ENCODE assay signal across 13 cellular contexts in the genomic region with DNA sequence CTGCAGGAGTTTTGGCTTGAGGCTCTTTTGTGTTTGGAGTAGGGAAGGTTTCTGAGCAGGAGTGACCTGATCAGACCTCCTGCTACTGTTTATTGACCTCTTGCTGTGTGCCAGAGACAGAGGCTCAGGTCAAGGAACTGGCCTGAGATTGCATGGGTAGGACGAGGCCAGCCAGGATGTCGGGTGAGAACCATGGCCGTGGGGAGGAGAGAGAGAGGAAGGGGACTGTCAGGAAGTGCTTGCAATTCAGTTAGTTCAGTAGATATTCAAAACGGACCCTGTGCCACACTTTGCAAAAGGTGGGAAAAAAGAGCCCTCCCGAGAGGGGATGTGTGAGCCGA. TPM values are rescaled to one million over a fixed set of nuclear protein-coding genes. Genes with fewer than 3 reads are reported as not detected.
DNase-seq lines count a peak whose midpoint lies in the region; ATAC-seq and TF ChIP-seq lines count a peak whose summit lies in the region.
"Had no signal": no experiment of that assay in that cellular context is flagged by ENCODE, and none has a peak within 500 bp of the region (broad histone marks: within the 10 kb centered on the region; RNA-seq: fewer than 3 reads in every experiment).

No MANE protein-coding gene starts in this region.

- POLR2A ChIA-PET in CD4-positive, alpha-beta memory T cell (lab: Charles Lee; ENCODE audit: partially characterized antibody), result interaction anchor here (1.0 to 4.3 kb wide), 4 partner anchors 14 to 45 kb away, joined by 3 to 23 read pairs (median 12); a partner anchor contains a TSS
- POLR2A ChIA-PET in activated naive CD8-positive, alpha-beta T cell treated with anti-CD3 and anti-CD28 coated beads, Interleukin-2, amount 10 ng/mL, durations not matched to agents 7 days and 5 days (lab: Charles Lee), result interaction anchor here (1.8 to 6.3 kb wide), 2 partner anchors 13 to 14 kb away, joined by 7 to 64 read pairs; a partner anchor contains a TSS

- H3K4me1 Mint-ChIP-seq in CD4-positive, alpha-beta memory T cell, result peaks cover 45 to 80% (median 58%) of the 10 kb centered on the region in 4 donors
- H3K4me1 Mint-ChIP-seq in GM23338, result peaks cover 27% of the 10 kb centered on the region
- H3K4me1 Mint-ChIP-seq in activated naive CD8-positive, alpha-beta T cell treated with anti-CD3 and anti-CD28 coated beads, Interleukin-2, amount 10 ng/mL, durations not matched to agents 7 days and 5 days, result peaks cover 48% of the 10 kb centered on the region
- peaks cover 64 to 94% (median 89%) of the 10 kb centered on the region in 3 donors for H3K4me1 Mint-ChIP-seq in naive B cell

- H3K27me3 ChIP-seq in CD4-positive, alpha-beta memory T cell (ENCODE audit: insufficient read depth, low read length), result no peaks in the 10 kb centered on the region
- H3K27me3 ChIP-seq in GM23338 (ENCODE audit: insufficient read depth) (no peaks in the 10 kb centered on the region), upper lobe of right lung (no peaks in the 10 kb centered on the region)
- H3K27me3 ChIP-seq: adrenal gland had no signal

- H3K27ac Mint-ChIP-seq in CD4-positive, alpha-beta memory T cell, result peak overlapping the region; percentile 91 to 98 (median 93)
- peak overlapping the region; percentile 55; the same call in 1 of the 2 replicates for H3K27ac Mint-ChIP-seq in GM23338
- H3K27ac Mint-ChIP-seq in activated naive CD8-positive, alpha-beta T cell treated with anti-CD3 and anti-CD28 coated beads, Interleukin-2, amount 10 ng/mL, durations not matched to agents 7 days and 5 days, result peak overlapping the region; percentile 94
- H3K27ac Mint-ChIP-seq in naive B cell, result peak overlapping the region; percentile 93 to 99 (median 98)

- no peaks in the 10 kb centered on the region for H3F3A ChIP-seq in GM23338 (replicated peaks; ENCODE audit: low read depth)

- peaks cover 4% of the 10 kb centered on the region; the same call in 1 of the 2 replicates for H4K20me1 ChIP-seq in GM23338 (replicated peaks; ENCODE audit: insufficient read depth)

- H3K4me3 ChIP-seq in CD4-positive, alpha-beta memory T cell (ENCODE audit: low read length in 2 of 2), result peak overlapping the region in 1 of 2 donors; percentile 2
- H3K4me3 ChIP-seq in GM23338, result no peak overlapping the region
- no peak overlapping the region for H3K4me3 ChIP-seq in upper lobe of right lung
- H3K4me3 ChIP-seq: adrenal gland had no signal

- H3K27me3 Mint-ChIP-seq in CD4-positive, alpha-beta memory T cell, result no peaks in the 10 kb centered on the region
- H3K27me3 Mint-ChIP-seq in GM23338 (ENCODE audit: insufficient read depth, low read depth, poor library complexity) (peaks cover 12% of the 10 kb centered on the region), naive B cell (no peaks in the 10 kb centered on the region)
- H3K27me3 Mint-ChIP-seq in activated naive CD8-positive, alpha-beta T cell treated with anti-CD3 and anti-CD28 coated beads, Interleukin-2, amount 10 ng/mL, durations not matched to agents 7 days and 5 days, result peaks cover 1% of the 10 kb centered on the region

- H2AFZ ChIP-seq in GM23338, result no peak overlapping the region

- TF ChIP-seq CTCF in GM23338 (conservative IDR thresholded peaks at IDR 0.05; ENCODE audit: low read depth in 2 of 2) (no peak), upper lobe of right lung (IDR thresholded peaks at IDR 0.05) (no peak)

- no peaks in the 10 kb centered on the region for H3K9me2 ChIP-seq in GM23338 (ENCODE audit: insufficient read depth)

- ATAC-seq in GM23338, result no peak
- ATAC-seq in activated naive CD8-positive, alpha-beta T cell treated with anti-CD3 and anti-CD28 coated beads, Interleukin-2, amount 10 ng/mL, durations not matched to agents 7 days and 5 days (ENCODE audit: low read depth), result no peak
- ATAC-seq in naive B cell (ENCODE audit: low read depth in 2 of 2), result no peak
- no peak for ATAC-seq in upper lobe of right lung

- DNase-seq in CD4-positive, alpha-beta memory T cell, result no peak
- DNase-seq in GM23338 (ENCODE audit: low spot score) (no peak), naive B cell (no peak), HCEC 1CT (no peak), NCI-H1092 treated with DMSO at 0.1 percent for 48 hours (lab: John Stamatoyannopoulos, UW) (no peak), upper lobe of right lung (no peak)
- DNase-seq in activated naive CD8-positive, alpha-beta T cell treated with anti-CD3 and anti-CD28 coated beads, Interleukin-2, amount 10 ng/mL, durations not matched to agents 7 days and 5 days, result no peak
- no peak for DNase-seq in stimulated activated CD4-positive, alpha-beta T cell treated with anti-CD3 and anti-CD28 coated beads, Interleukin-15, amount 100 ng/mL, for 24 hours
- DNase-seq: activated CD4-positive, CD25-positive, alpha-beta regulatory T cell treated with anti-CD3 and anti-CD28 coated beads, Interleukin-2, amount 50 U/mL, for 72 hours; NCI-H1105 treated with DMSO at 0.1 percent for 48 hours; NCI-H524 treated with DMSO at 0.1 percent for 48 hours; SHP77 had no signal

- no peaks in the 10 kb centered on the region for H3K36me3 ChIP-seq in CD4-positive, alpha-beta memory T cell (ENCODE audit: insufficient read depth, low read length)
- H3K36me3 ChIP-seq in GM23338 (ENCODE audit: insufficient read depth), result no peaks in the 10 kb centered on the region
- H3K36me3 ChIP-seq in upper lobe of right lung, result no peaks in the 10 kb centered on the region
- H3K36me3 ChIP-seq: adrenal gland had no signal

- H3K4me1 ChIP-seq in CD4-positive, alpha-beta memory T cell (ENCODE audit: insufficient read depth, low read length), result peaks cover 64% of the 10 kb centered on the region
- H3K4me1 ChIP-seq in GM23338 (ENCODE audit: insufficient read depth), result peaks cover 14% of the 10 kb centered on the region; the same call in 1 of the 2 replicates
- peaks cover 52% of the 10 kb centered on the region for H3K4me1 ChIP-seq in upper lobe of right lung

- CTCF ChIA-PET in CD4-positive, alpha-beta memory T cell (lab: Charles Lee; ENCODE audit: partially characterized antibody), result no interaction called here

- peaks cover 81% of the 10 kb centered on the region for H3K79me2 ChIP-seq in GM23338 (replicated peaks; ENCODE audit: insufficient read depth)

- peaks cover 7 to 10% of the 10 kb centered on the region in 2 donors for H3K36me3 Mint-ChIP-seq in CD4-positive, alpha-beta memory T cell
- H3K36me3 Mint-ChIP-seq in GM23338 (ENCODE audit: low read depth), result peaks cover 5% of the 10 kb centered on the region; the same call in 2 of the 3 replicates
- peaks cover 9% of the 10 kb centered on the region for H3K36me3 Mint-ChIP-seq in activated naive CD8-positive, alpha-beta T cell treated with anti-CD3 and anti-CD28 coated beads, Interleukin-2, amount 10 ng/mL, durations not matched to agents 7 days and 5 days
- no peaks in the 10 kb centered on the region for H3K36me3 Mint-ChIP-seq in naive B cell

- H3K4me3 Mint-ChIP-seq in CD4-positive, alpha-beta memory T cell, result peak overlapping the region in 7 of 8 donors; percentile 53 to 87 (median 75)
- H3K4me3 Mint-ChIP-seq in GM23338 (no peak overlapping the region), naive B cell (peak overlapping the region; percentile 64 to 94 (median 88))
- peak overlapping the region; percentile 88 for H3K4me3 Mint-ChIP-seq in activated naive CD8-positive, alpha-beta T cell treated with anti-CD3 and anti-CD28 coated beads, Interleukin-2, amount 10 ng/mL, durations not matched to agents 7 days and 5 days

- H3K9me3 ChIP-seq in CD4-positive, alpha-beta memory T cell (ENCODE audit: control insufficient read depth in 1 of 2, low read length in 2 of 2), result no peaks in the 10 kb centered on the region
- no peaks in the 10 kb centered on the region for H3K9me3 ChIP-seq in upper lobe of right lung
- H3K9me3 ChIP-seq: adrenal gland had no signal

- no peaks in the 10 kb centered on the region for H3K9me3 Mint-ChIP-seq in CD4-positive, alpha-beta memory T cell
- H3K9me3 Mint-ChIP-seq in GM23338 (no peaks in the 10 kb centered on the region), naive B cell (no peaks in the 10 kb centered on the region)
- H3K9me3 Mint-ChIP-seq in activated naive CD8-positive, alpha-beta T cell treated with anti-CD3 and anti-CD28 coated beads, Interleukin-2, amount 10 ng/mL, durations not matched to agents 7 days and 5 days, result no peaks in the 10 kb centered on the region

- intact Hi-C loops in CD4-positive, alpha-beta memory T cell (cut with micrococcal nuclease), result no loop called here
- intact Hi-C loops in upper lobe of right lung (cut with DNase I), result no loop called here

- no peak overlapping the region for H3K4me2 ChIP-seq in GM23338

- H3K27ac ChIP-seq in CD4-positive, alpha-beta memory T cell (ENCODE audit: low read depth, low read length), result peak overlapping the region; percentile 73
- H3K27ac ChIP-seq in GM23338 (ENCODE audit: low read depth), result no peak overlapping the region
- H3K27ac ChIP-seq in upper lobe of right lung, result no peak overlapping the region

RNA-seq across cellular contexts. Expression of a gene that starts 14.0 kb away (rescaled TPM):
- 10 to 100 TPM; 49.0 to 49.2 TPM for total RNA-seq in CD4-positive, alpha-beta memory T cell
- 10 to 100 TPM; 20.6 to 24.4 TPM for polyA plus RNA-seq in CD4-positive, alpha-beta memory T cell
- total RNA-seq in GM23338 (2014; rRNA removed; shearing (Covaris generic)), result 10.7 and 13.3 TPM in 2 replicates
- polyA plus RNA-seq in GM23338 (2016; fragmentation: Nextera tagmentation; extraction: Ambion mirVana), result 9.0 and 9.6 TPM in 2 replicates
- 10 to 100 TPM; 47.2 to 49.1 TPM for total RNA-seq in activated naive CD8-positive, alpha-beta T cell treated with anti-CD3 and anti-CD28 coated beads, Interleukin-2, amount 10 ng/mL, durations not matched to agents 7 days and 5 days
- 10 to 100 TPM; 47.2 to 74.5 (median 62.6) TPM for polyA plus RNA-seq in naive B cell (ENCODE audit: low read depth in 6 of 6)
- 31.3 TPM for total RNA-seq in upper lobe of right lung

RNA-seq across cellular contexts. Expression of a gene that starts 38.4 kb away (rescaled TPM):
- total RNA-seq in CD4-positive, alpha-beta memory T cell, result 100 to 1,000 TPM; 161 to 164 TPM
- polyA plus RNA-seq in CD4-positive, alpha-beta memory T cell, result 100 to 1,000 TPM in 1 of 2 donors, 10 to 100 TPM in 1; 91.2 to 111 TPM
- total RNA-seq in GM23338 (2014; rRNA removed; shearing (Covaris generic)), result 62.9 and 63.5 TPM in 2 replicates
- polyA plus RNA-seq in GM23338 (2016; fragmentation: Nextera tagmentation; extraction: Ambion mirVana) (11.9 and 12.7 TPM in 2 replicates), naive B cell (ENCODE audit: low read depth in 6 of 6) (10 to 100 TPM in 5 of 6 donors, 1 to 10 TPM in 1; 7.6 to 31.2 (median 19.2) TPM)
- total RNA-seq in activated naive CD8-positive, alpha-beta T cell treated with anti-CD3 and anti-CD28 coated beads, Interleukin-2, amount 10 ng/mL, durations not matched to agents 7 days and 5 days, result 10 to 100 TPM; 90.8 to 94.9 TPM
- 28.1 TPM for total RNA-seq in upper lobe of right lung
